In genomic region chr5:129771058-129771838, GRCh38 we compare ENCODE assay signal across 8 cellular contexts. TPM values are rescaled to one million over a fixed set of nuclear protein-coding genes. Genes with fewer than 3 reads are reported as not detected.
DNase-seq lines count a peak whose midpoint lies in the region; ATAC-seq and TF ChIP-seq lines count a peak whose summit lies in the region.

No MANE protein-coding gene starts in this region.

- TF ChIP-seq CTCF in AG04449 (IDR thresholded peaks at IDR 0.05; ENCODE audit: insufficient read depth, low read length, missing control alignments) (peak; percentile 71), GM12875 (IDR thresholded peaks at IDR 0.05; ENCODE audit: borderline replicate concordance, insufficient read depth, low read depth, low read length) (peak; percentile 69), endodermal cell (conservative IDR thresholded peaks at IDR 0.05) (peak; percentile 95), thyroid gland (IDR thresholded peaks at IDR 0.05) (peak; percentile 35 to 77 (median 52))

- TF ChIP-seq POLR2A in thyroid gland (IDR thresholded peaks at IDR 0.05): no peak

- H3K27ac ChIP-seq in endodermal cell (ENCODE audit: low read depth, low read length): no peak overlapping the region
- no peak overlapping the region for H3K27ac ChIP-seq in thyroid gland

- H3K36me3 Mint-ChIP-seq in endodermal cell (ENCODE audit: low read depth): no peaks in the 10 kb centered on the region

- H3K27me3 ChIP-seq in endodermal cell (ENCODE audit: control insufficient read depth, insufficient read depth, low read length, poor library complexity, severe bottlenecking) (no peaks in the 10 kb centered on the region), thyroid gland (no peaks in the 10 kb centered on the region)

- H3K4me3 ChIP-seq in AG04449 (ENCODE audit: low read depth, low read length): no peak overlapping the region
- no peak overlapping the region for H3K4me3 ChIP-seq in GM12875 (ENCODE audit: low read depth, low read length)
- H3K4me3 ChIP-seq in endodermal cell (ENCODE audit: low read length): no peak overlapping the region
- no peak overlapping the region for H3K4me3 ChIP-seq in thyroid gland (replicated peaks in 1 of 3)

- no peak overlapping the region for H3K4me3 Mint-ChIP-seq in endodermal cell

- WGBS in endodermal cell (ENCODE audit: insufficient coverage in 1 of 2, insufficient read length in 1 of 2), 2 experiments: 52 to 56% methylated on average over 8 to 9 of the region's 9 CpGs
- 40 to 43% methylated on average over 9 of the region's 9 CpGs for WGBS in thyroid gland, 2 donors

- H3K27ac Mint-ChIP-seq in endodermal cell: no peak overlapping the region

- CTCF ChIA-PET in AG04449 (lab: Yijun Ruan, JAX): interaction anchor here (0.5 to 5.6 kb wide), 33 partner anchors 9 to 1716 kb away, joined by 3 to 147 read pairs (median 4); partner anchors contain the start of gene MINAR2

- H3K36me3 ChIP-seq in endodermal cell (ENCODE audit: control insufficient read depth, insufficient read depth, low read length) (no peaks in the 10 kb centered on the region), thyroid gland (no peaks in the 10 kb centered on the region)

- DNase-seq in AG04449 (ENCODE audit: low read depth, low spot score): peak; percentile 5
- peak; percentile 2 for DNase-seq in NCI-H2107 treated with DMSO at 0.1 percent for 48 hours (lab: John Stamatoyannopoulos, UW; ENCODE audit: unreplicated experiment)
- peak; percentile 9 to 31 for DNase-seq in activated CD4-positive, alpha-beta T cell treated with anti-CD3 and anti-CD28 coated beads for 4 hours
- peak; percentile 86 for DNase-seq in endodermal cell
- DNase-seq in mucosa of gallbladder (ENCODE audit: low spot score): peak; percentile 47
- DNase-seq in thyroid gland: peak; percentile 24 to 53

- POLR2A ChIA-PET in AG04449 (lab: Yijun Ruan, JAX): no interaction called here

- H3K4me1 Mint-ChIP-seq in endodermal cell: peaks cover 5% of the 10 kb centered on the region

- H3K4me1 ChIP-seq in endodermal cell (ENCODE audit: control insufficient read depth, insufficient read depth, low read length) (no peaks in the 10 kb centered on the region), thyroid gland (no peaks in the 10 kb centered on the region)

- H3K9me3 ChIP-seq in endodermal cell (ENCODE audit: control insufficient read depth, low read length): no peaks in the 10 kb centered on the region
- H3K9me3 ChIP-seq in thyroid gland: no peaks in the 10 kb centered on the region

- H3K9ac ChIP-seq in endodermal cell (ENCODE audit: extremely low read depth, low read length, poor library complexity, severe bottlenecking): no peak overlapping the region

- H3K9me3 Mint-ChIP-seq in endodermal cell: no peaks in the 10 kb centered on the region

- peak; percentile 74 for ATAC-seq in HG02759 (IDR thresholded peaks at IDR 0.05; ENCODE audit: unreplicated experiment)

- no peaks in the 10 kb centered on the region for H3K27me3 Mint-ChIP-seq in endodermal cell (ENCODE audit: insufficient read depth)

- intact Hi-C loops in thyroid gland (cut with DNase I): no loop called here

RNA-seq across cellular contexts. Expression of gene MINAR2, which starts 23.4 kb away (rescaled TPM):
- total RNA-seq in endodermal cell (under 1 TPM in 1 of 2 donors, not detected in 1; 0.15 TPM), mucosa of gallbladder (not detected), thyroid gland (not detected)
- polyA plus RNA-seq in endodermal cell (2013, experiment 1 of 2): not detected
- not detected for polyA plus RNA-seq in endodermal cell (2013, experiment 2 of 2)

Comparison
In these comparisons a context has a peak if more than half of its experiments do, and no peak if none do; other contexts are left out.
1. DNase-seq: peak in every context shown above with its lines; median percentile 86 in endodermal cell; 47 in mucosa of gallbladder; 38 in thyroid gland; 20 in activated CD4-positive, alpha-beta T cell treated with anti-CD3 and anti-CD28 coated beads for 4 hours; 5 in AG04449; 2 in NCI-H2107 treated with DMSO at 0.1 percent for 48 hours.